ENCODE assay signal across 26 cellular contexts in the genomic region with DNA sequence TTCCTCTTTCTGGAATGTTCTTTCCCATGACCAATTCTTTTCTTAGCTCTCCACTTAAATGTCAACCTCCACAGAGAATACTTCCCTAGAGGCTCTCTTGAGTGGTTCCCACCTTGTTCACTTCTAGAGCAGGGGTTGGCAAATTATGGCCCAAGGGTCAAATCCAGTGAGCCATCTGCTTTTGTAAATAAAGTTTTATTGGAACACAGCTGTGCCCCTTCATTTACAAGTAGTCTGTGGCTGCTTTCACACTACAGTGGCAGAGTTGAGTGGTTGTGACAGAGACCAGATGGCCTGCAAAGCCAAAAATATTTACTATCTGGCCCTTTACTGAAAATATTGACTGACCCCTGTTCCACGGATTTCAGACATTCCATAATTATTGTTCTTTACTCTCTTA.
A peak's percentile ranks its signal among the peaks of the same experiment; 100 is the strongest.
DNase-seq lines count a peak whose midpoint lies in the region; ATAC-seq, FAIRE-seq and TF ChIP-seq lines count a peak whose summit lies in the region.
"Had no signal": no experiment of that assay in that cellular context is flagged by ENCODE, and none has a peak within 500 bp of the region (broad histone marks: within the 10 kb centered on the region; RNA-seq: fewer than 3 reads in every experiment).

No MANE protein-coding gene starts in this region.

- no peaks in the 10 kb centered on the region for H3K4me1 Mint-ChIP-seq in neural crest cell
- no peaks in the 10 kb centered on the region for H3K4me1 Mint-ChIP-seq in effector memory CD8-positive, alpha-beta T cell (ENCODE audit: low read depth in 2 of 2)
- H3K4me1 Mint-ChIP-seq in activated naive CD8-positive, alpha-beta T cell treated with anti-CD3 and anti-CD28 coated beads, Interleukin-2, amount 50 U/mL, for 24 hours: no peaks in the 10 kb centered on the region

- H3K18ac ChIP-seq in IMR-90 (ENCODE audit: low read depth, low read length) (no peak overlapping the region), mesenchymal stem cell (ENCODE audit: low read depth in 1 of 2, low read length in 2 of 2) (no peak overlapping the region)

- H3K9me3 ChIP-seq in IMR-90 (ENCODE audit: control insufficient read depth, insufficient read depth, low read length) (no peaks in the 10 kb centered on the region), K562 (replicated peaks; ENCODE audit: control insufficient read depth, insufficient read depth, low read depth, low read length) (no peaks in the 10 kb centered on the region), mesenchymal stem cell (ENCODE audit: control insufficient read depth, low read length) (no peaks in the 10 kb centered on the region), upper lobe of left lung (no peaks in the 10 kb centered on the region)
- H3K9me3 ChIP-seq: BE2C, BLaER1, Caco-2 had no signal

- H2AK5ac ChIP-seq in IMR-90 (ENCODE audit: low read depth, low read length): no peak overlapping the region
- H2AK5ac ChIP-seq in mesenchymal stem cell (ENCODE audit: low read length, severe bottlenecking): no peak overlapping the region

- H3K27me3 Mint-ChIP-seq in neural crest cell (ENCODE audit: low read depth): no peaks in the 10 kb centered on the region
- H3K27me3 Mint-ChIP-seq in effector memory CD8-positive, alpha-beta T cell: no peaks in the 10 kb centered on the region
- no peaks in the 10 kb centered on the region for H3K27me3 Mint-ChIP-seq in activated naive CD8-positive, alpha-beta T cell treated with anti-CD3 and anti-CD28 coated beads, Interleukin-2, amount 50 U/mL, for 24 hours
- H3K27me3 Mint-ChIP-seq: CD4-positive, alpha-beta T cell had no signal

- DNase-seq in IMR-90 (no peak), K562 (ENCODE audit: extremely low read depth in 1 of 4, low spot score in 3 of 4) (no peak), mesenchymal stem cell (peak; percentile 49), neural crest cell (ENCODE audit: low read depth, low spot score) (no peak), T-helper 1 cell (no peak), upper lobe of left lung (no peak)
- DNase-seq in effector memory CD8-positive, alpha-beta T cell: no peak
- DNase-seq in activated naive CD8-positive, alpha-beta T cell treated with anti-CD3 and anti-CD28 coated beads, Interleukin-2, amount 50 U/mL, for 24 hours: no peak
- DNase-seq: 8988T; ACHN; BE2C; Caco-2; Calu3; CD4-positive, alpha-beta T cell; CD8-positive, alpha-beta T cell; DMS79 treated with DMSO at 0.1 percent for 48 hours; EL; GDM1 had no signal

- no peak overlapping the region for H3K27ac ChIP-seq in IMR-90 (ENCODE audit: insufficient read depth, low read length)
- H3K27ac ChIP-seq in K562 (ENCODE audit: extremely low read depth, low read depth, low read length): no peak overlapping the region
- no peak overlapping the region for H3K27ac ChIP-seq in mesenchymal stem cell (ENCODE audit: low read length, poor library complexity, severe bottlenecking)
- H3K27ac ChIP-seq in upper lobe of left lung: no peak overlapping the region
- H3K27ac ChIP-seq: BLaER1, C4-2B had no signal

- TF ChIP-seq EP300 in K562 (IDR thresholded peaks at IDR 0.05; ENCODE audit: low read length) (no peak), upper lobe of left lung (IDR thresholded peaks at IDR 0.05) (no peak)

- H4K91ac ChIP-seq in IMR-90 (ENCODE audit: insufficient read depth, low read depth, low read length) (no peak overlapping the region), mesenchymal stem cell (ENCODE audit: low read length) (no peak overlapping the region)

- CTCF ChIA-PET in IMR-90 (lab: Yijun Ruan, JAX) (no interaction called here), K562 (lab: Yijun Ruan, JAX; ENCODE audit: low intra/inter-chr PET ratio) (no interaction called here)

- H3K36me3 Mint-ChIP-seq in neural crest cell (ENCODE audit: low read depth): no peaks in the 10 kb centered on the region
- H3K36me3 Mint-ChIP-seq in effector memory CD8-positive, alpha-beta T cell (ENCODE audit: insufficient read depth): no peaks in the 10 kb centered on the region
- H3K36me3 Mint-ChIP-seq in activated naive CD8-positive, alpha-beta T cell treated with anti-CD3 and anti-CD28 coated beads, Interleukin-2, amount 50 U/mL, for 24 hours (ENCODE audit: low read depth): no peaks in the 10 kb centered on the region
- H3K36me3 Mint-ChIP-seq: CD8-positive, alpha-beta T cell had no signal

- 60% methylated on average over 1 of the region's 1 CpG; no CpG with 5 or more reads in 1 of the 2 experiments for WGBS in IMR-90 (ENCODE audit: extremely low coverage in 2 of 2, insufficient read length in 1 of 2), 2 experiments
- WGBS in K562 (ENCODE audit: insufficient coverage, low coverage, missing lambda C conversion rate): 0% methylated on average over 1 of the region's 1 CpG
- WGBS in mesenchymal stem cell: 50% methylated on average over 1 of the region's 1 CpG
- WGBS in upper lobe of left lung, 2 donors: 68 to 70% methylated on average over 1 of the region's 1 CpG

- H3K4me2 ChIP-seq in IMR-90 (ENCODE audit: low read depth, low read length) (no peak overlapping the region), K562 (ENCODE audit: insufficient read depth, low read length) (no peak overlapping the region), mesenchymal stem cell (ENCODE audit: low read length, poor library complexity, severe bottlenecking) (no peak overlapping the region)
- H3K4me2 ChIP-seq: BLaER1 had no signal

- H2BK15ac ChIP-seq in IMR-90 (ENCODE audit: low read depth, low read length) (0 out of 3 replicates have a peak overlapping the region, but pooled peaks have one; percentile 34), mesenchymal stem cell (ENCODE audit: low read depth, poor library complexity, severe bottlenecking) (no peak overlapping the region)

- no peak overlapping the region for H3K56ac ChIP-seq in IMR-90 (ENCODE audit: extremely low read depth, insufficient read depth, low read length)

- H2AFZ ChIP-seq in IMR-90 (replicated peaks; ENCODE audit: low read length, poor library complexity): no peak overlapping the region
- no peak overlapping the region for H2AFZ ChIP-seq in K562 (ENCODE audit: low read depth, low read length)
- no peak overlapping the region for H2AFZ ChIP-seq in mesenchymal stem cell (ENCODE audit: low read depth, low read length)

- FAIRE-seq in K562 (lab: Jason Lieb, UNC): no peak
- FAIRE-seq: A204.1, D721Med, GM12878, GM12892, GM18507, GM19239 had no signal

- H3K9ac ChIP-seq in IMR-90 (ENCODE audit: low read depth, low read length) (no peak overlapping the region), K562 (ENCODE audit: insufficient read depth in 1 of 2, low read depth in 2 of 2, low read length in 2 of 2) (no peak overlapping the region), mesenchymal stem cell (ENCODE audit: low read length) (no peak overlapping the region)
- H3K9ac ChIP-seq: BLaER1 had no signal

- H3K14ac ChIP-seq in IMR-90 (replicated peaks; ENCODE audit: low read depth, low read length): no peak overlapping the region
- no peak overlapping the region for H3K14ac ChIP-seq in mesenchymal stem cell (ENCODE audit: low read length in 2 of 2)

- H3K4ac ChIP-seq in IMR-90 (ENCODE audit: low read depth, low read length) (0 out of 2 replicates have a peak overlapping the region, but pooled peaks have one; percentile 16), mesenchymal stem cell (ENCODE audit: low read depth in 1 of 2, low read length in 2 of 2) (no peak overlapping the region)

- H3K79me2 ChIP-seq in K562 (ENCODE audit: control insufficient read depth, insufficient read depth, low read length): no peaks in the 10 kb centered on the region

- H2BK5ac ChIP-seq in IMR-90 (ENCODE audit: low read depth, low read length, poor library complexity, severe bottlenecking): no peak overlapping the region
- H2BK5ac ChIP-seq in mesenchymal stem cell (ENCODE audit: low read depth, low read length, poor library complexity, severe bottlenecking): no peak overlapping the region

- peak overlapping the region; percentile 20; the same call in 1 of the 2 replicates for H4K5ac ChIP-seq in IMR-90 (ENCODE audit: low read depth, low read length)

- ATAC-seq in IMR-90 (ENCODE audit: low read depth) (no peak), K562 (no peak), upper lobe of left lung (ENCODE audit: low FRiP score in 2 of 2) (no peak)
- no peak for ATAC-seq in effector memory CD8-positive, alpha-beta T cell (replicated peaks)
- no peak for ATAC-seq in activated naive CD8-positive, alpha-beta T cell treated with anti-CD3 and anti-CD28 coated beads, Interleukin-2, amount 50 U/mL, for 24 hours
- ATAC-seq: CD8-positive, alpha-beta T cell; GM12878 had no signal

- POLR2A ChIA-PET in IMR-90 (lab: Charles Lee; ENCODE audit: unreplicated experiment): no interaction called here
- POLR2A ChIA-PET in K562 (lab: Yijun Ruan, JAX): no interaction called here

- peak overlapping the region; percentile 46 for H3K27ac Mint-ChIP-seq in neural crest cell (ENCODE audit: unreplicated experiment)
- H3K27ac Mint-ChIP-seq in effector memory CD8-positive, alpha-beta T cell: no peak overlapping the region
- no peak overlapping the region for H3K27ac Mint-ChIP-seq in activated naive CD8-positive, alpha-beta T cell treated with anti-CD3 and anti-CD28 coated beads, Interleukin-2, amount 50 U/mL, for 24 hours
- H3K27ac Mint-ChIP-seq: CD4-positive, alpha-beta T cell; CD8-positive, alpha-beta T cell had no signal

- TF ChIP-seq POLR2A in IMR-90 (IDR thresholded peaks at IDR 0.05; ENCODE audit: low read depth, low read length) (no peak), K562 (conservative IDR thresholded peaks at IDR 0.05) (no peak), upper lobe of left lung (IDR thresholded peaks at IDR 0.05) (no peak)

- no peaks in the 10 kb centered on the region for H4K20me1 ChIP-seq in IMR-90 (ENCODE audit: insufficient read depth, low read length)
- H4K20me1 ChIP-seq in K562 (replicated peaks; ENCODE audit: control insufficient read depth, insufficient read depth, low read length): no peaks in the 10 kb centered on the region
- H4K20me1 ChIP-seq: BLaER1 had no signal

- H2BK12ac ChIP-seq in mesenchymal stem cell (ENCODE audit: low read length in 2 of 2): no peak overlapping the region

- H4K8ac ChIP-seq in IMR-90 (ENCODE audit: low read depth in 2 of 2, low read length in 2 of 2) (no peak overlapping the region), mesenchymal stem cell (ENCODE audit: low read length) (no peak overlapping the region)

- H3K4me3 ChIP-seq in IMR-90 (ENCODE audit: insufficient read depth, low read depth, low read length) (no peak overlapping the region), K562 (no peak overlapping the region), mesenchymal stem cell (ENCODE audit: insufficient read depth in 1 of 2, low read depth in 1 of 2, low read length in 2 of 2) (no peak overlapping the region), upper lobe of left lung (no peak overlapping the region)
- H3K4me3 ChIP-seq: BLaER1, GM12878 had no signal

- intact Hi-C loops in IMR-90 (cut with micrococcal nuclease): no loop called here
- intact Hi-C loops in K562 (cut with micrococcal nuclease): no loop called here

- TF ChIP-seq CTCF in IMR-90 (conservative IDR thresholded peaks at IDR 0.05; ENCODE audit: low read depth, low read length): no peak
- no peak for TF ChIP-seq CTCF in K562 (IDR thresholded peaks at IDR 0.05 in 2 of 3, conservative IDR thresholded peaks at IDR 0.05 in 1 of 3; ENCODE audit: insufficient read depth in 2 of 3, low read depth in 1 of 3, low read length in 3 of 3)
- no peak for TF ChIP-seq CTCF in neural crest cell (conservative IDR thresholded peaks at IDR 0.05)
- TF ChIP-seq CTCF in upper lobe of left lung (IDR thresholded peaks at IDR 0.05): no peak

- in situ Hi-C loops in IMR-90 (cut with MboI; ENCODE audit: low sequenced_read_pairs): no loop called here
- in situ Hi-C loops in K562 (cut with MboI): no loop called here

- H2BK120ac ChIP-seq in IMR-90 (ENCODE audit: low read depth, low read length) (no peak overlapping the region), mesenchymal stem cell (ENCODE audit: low read depth, low read length) (no peak overlapping the region)

- H3K23ac ChIP-seq in IMR-90 (ENCODE audit: low read depth, low read length) (no peak overlapping the region), mesenchymal stem cell (ENCODE audit: low read length in 2 of 2) (no peak overlapping the region)

- no peak overlapping the region; the same call in 1 of the 2 replicates for H2BK20ac ChIP-seq in IMR-90 (ENCODE audit: low read depth, low read length)

- dilution Hi-C loops in IMR-90 (cut with HindIII; ENCODE audit: low sequenced_read_pairs, unreplicated experiment): no loop called here

- H3K79me1 ChIP-seq in IMR-90 (ENCODE audit: low read depth in 1 of 2, low read length in 2 of 2) (no peaks in the 10 kb centered on the region), mesenchymal stem cell (replicated peaks; ENCODE audit: low read length, poor library complexity, severe bottlenecking) (no peaks in the 10 kb centered on the region)

- peaks cover 3% of the 10 kb centered on the region; the same call in 1 of the 2 replicates for H3K9me1 ChIP-seq in IMR-90 (ENCODE audit: insufficient read depth, low read length)
- H3K9me1 ChIP-seq in K562 (ENCODE audit: control insufficient read depth, insufficient read depth, low read length): no peaks in the 10 kb centered on the region

- H2AK9ac ChIP-seq in IMR-90 (replicated peaks; ENCODE audit: low read depth, low read length, poor library complexity): no peak overlapping the region

- peaks cover 4% of the 10 kb centered on the region for H3K9me3 Mint-ChIP-seq in neural crest cell
- H3K9me3 Mint-ChIP-seq in effector memory CD8-positive, alpha-beta T cell: peaks cover 0 to 9% of the 10 kb centered on the region in 2 donors
- no peaks in the 10 kb centered on the region for H3K9me3 Mint-ChIP-seq in activated naive CD8-positive, alpha-beta T cell treated with anti-CD3 and anti-CD28 coated beads, Interleukin-2, amount 50 U/mL, for 24 hours
- H3K9me3 Mint-ChIP-seq: CD4-positive, alpha-beta T cell had no signal

- no peak overlapping the region for H3K4me3 Mint-ChIP-seq in neural crest cell
- H3K4me3 Mint-ChIP-seq in effector memory CD8-positive, alpha-beta T cell: no peak overlapping the region
- H3K4me3 Mint-ChIP-seq in activated naive CD8-positive, alpha-beta T cell treated with anti-CD3 and anti-CD28 coated beads, Interleukin-2, amount 50 U/mL, for 24 hours: no peak overlapping the region
- H3K4me3 Mint-ChIP-seq: CD4-positive, alpha-beta T cell; CD8-positive, alpha-beta T cell had no signal

- H3K36me3 ChIP-seq in IMR-90 (ENCODE audit: control insufficient read depth, insufficient read depth, low read length) (no peaks in the 10 kb centered on the region), K562 (ENCODE audit: control insufficient read depth, insufficient read depth, low read length) (no peaks in the 10 kb centered on the region), mesenchymal stem cell (ENCODE audit: control insufficient read depth in 1 of 2, insufficient read depth in 2 of 2, low read depth in 1 of 2, low read length in 2 of 2) (no peaks in the 10 kb centered on the region), upper lobe of left lung (no peaks in the 10 kb centered on the region)
- H3K36me3 ChIP-seq: BE2C, BLaER1 had no signal

- H3K4me1 ChIP-seq in IMR-90 (ENCODE audit: control insufficient read depth, insufficient read depth, low read length) (peaks cover 4% of the 10 kb centered on the region; the same call in 1 of the 2 replicates), K562 (replicated peaks in 1 of 2; ENCODE audit: control insufficient read depth in 2 of 2, insufficient read depth in 2 of 2, low read length in 2 of 2) (no peaks in the 10 kb centered on the region), mesenchymal stem cell (ENCODE audit: control insufficient read depth, insufficient read depth, low read depth, low read length) (no peaks in the 10 kb centered on the region), upper lobe of left lung (no peaks in the 10 kb centered on the region)
- H3K4me1 ChIP-seq: BE2C, BLaER1, Caco-2 had no signal

- H3K27me3 ChIP-seq in IMR-90 (ENCODE audit: control insufficient read depth, insufficient read depth, low read length): no peaks in the 10 kb centered on the region
- no peaks in the 10 kb centered on the region for H3K27me3 ChIP-seq in K562 (ENCODE audit: control insufficient read depth in 2 of 2, insufficient read depth in 2 of 2, low read length in 2 of 2)
- no peaks in the 10 kb centered on the region for H3K27me3 ChIP-seq in mesenchymal stem cell (ENCODE audit: control insufficient read depth in 1 of 2, insufficient read depth in 1 of 2, low read length in 2 of 2)
- H3K27me3 ChIP-seq in upper lobe of left lung: no peaks in the 10 kb centered on the region
- H3K27me3 ChIP-seq: BE2C, BLaER1 had no signal

- BruUV-seq in IMR-90 (replicated peaks; lab: Mats Ljungman, UMichigan) (no TSS peak), K562 (replicated peaks; lab: Mats Ljungman, UMichigan) (no TSS peak)

- TF ChIP-seq RAD21 in IMR-90 (IDR thresholded peaks at IDR 0.05; ENCODE audit: low read length): no peak
- TF ChIP-seq RAD21 in K562 (CRISPR knock-in tag; conservative IDR thresholded peaks at IDR 0.05 in 1 of 2, IDR thresholded peaks at IDR 0.05 in 1 of 2): no peak
